15 cellular contexts compared by ENCODE assay signal in the genomic region with DNA sequence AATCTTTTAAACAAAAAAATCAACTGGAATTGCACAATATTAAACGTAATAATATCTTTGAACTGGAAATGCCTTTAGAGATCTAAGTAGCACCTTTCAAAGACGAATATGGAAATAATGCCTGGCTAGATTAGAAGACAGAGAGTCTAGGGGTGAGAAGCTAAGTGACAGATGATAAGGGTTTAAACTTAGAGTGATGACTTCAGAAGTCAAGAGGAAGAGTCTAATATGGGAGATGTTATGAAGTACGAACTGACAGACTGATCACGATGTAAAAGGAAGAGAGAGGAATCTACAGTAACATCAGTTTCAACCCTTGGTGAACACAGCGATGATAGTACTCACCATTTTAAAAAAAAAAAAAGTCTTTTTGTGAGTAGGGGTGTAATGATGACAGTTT. TPM values are rescaled to one million over a fixed set of nuclear protein-coding genes. Genes with fewer than 3 reads are reported as not detected.
DNase-seq lines count a peak whose midpoint lies in the region; ATAC-seq and TF ChIP-seq lines count a peak whose summit lies in the region.
"Had no signal": no experiment of that assay in that cellular context is flagged by ENCODE, and none has a peak within 500 bp of the region (broad histone marks: within the 10 kb centered on the region; RNA-seq: fewer than 3 reads in every experiment).

No MANE protein-coding gene starts in this region.

- intact Hi-C loops in left cardiac atrium (cut with DNase I): no loop called here
- intact Hi-C loops in left ventricle myocardium superior (cut with micrococcal nuclease): no loop called here
- intact Hi-C loops in natural killer cell (cut with micrococcal nuclease): no loop called here

- TF ChIP-seq CTCF in natural killer cell (IDR thresholded peaks at IDR 0.05): no peak

- peak; percentile 71 to 76 for ATAC-seq in left cardiac atrium
- no peak for ATAC-seq in left ventricle myocardium superior
- ATAC-seq in central memory CD8-positive, alpha-beta T cell (replicated peaks; ENCODE audit: extremely low read depth, poor library complexity, severe bottlenecking): peak; percentile 36
- no peak for ATAC-seq in natural killer cell
- ATAC-seq: CD8-positive, alpha-beta T cell had no signal

- H3K9ac ChIP-seq in BLaER1 treated with 17β-estradiol and CSF1 and Interleukin-3, amounts not matched to agents 10 nM and 100 nM: no peak overlapping the region
- H3K9ac ChIP-seq in Karpas-422 (ENCODE audit: low read length): no peak overlapping the region

- peaks cover 1% of the 10 kb centered on the region for H3K36me3 Mint-ChIP-seq in central memory CD8-positive, alpha-beta T cell (ENCODE audit: insufficient read depth)
- no peaks in the 10 kb centered on the region for H3K36me3 Mint-ChIP-seq in natural killer cell
- H3K36me3 Mint-ChIP-seq: CD4-positive, CD25-positive, alpha-beta regulatory T cell; CD8-positive, alpha-beta T cell had no signal

- no peak for DNase-seq in left cardiac atrium
- no peak for DNase-seq in left ventricle myocardium superior
- no peak for DNase-seq in Karpas-422
- DNase-seq in central memory CD8-positive, alpha-beta T cell (ENCODE audit: low spot score in 2 of 2): no peak
- no peak for DNase-seq in natural killer cell
- DNase-seq: Caco-2; CD4-positive, CD25-positive, alpha-beta regulatory T cell; CD8-positive, alpha-beta T cell; DMS153; DND-41; GOT3; HFFc6 had no signal

- H3K9me3 Mint-ChIP-seq in central memory CD8-positive, alpha-beta T cell: no peaks in the 10 kb centered on the region
- no peaks in the 10 kb centered on the region for H3K9me3 Mint-ChIP-seq in natural killer cell
- H3K9me3 Mint-ChIP-seq: CD4-positive, CD25-positive, alpha-beta regulatory T cell; CD8-positive, alpha-beta T cell; HFFc6 had no signal

- H3K4me3 Mint-ChIP-seq in central memory CD8-positive, alpha-beta T cell: peak overlapping the region; percentile 0
- H3K4me3 Mint-ChIP-seq in natural killer cell: no peak overlapping the region
- H3K4me3 Mint-ChIP-seq: CD4-positive, CD25-positive, alpha-beta regulatory T cell; CD8-positive, alpha-beta T cell; HFFc6 had no signal

- H2AFZ ChIP-seq in Karpas-422 (ENCODE audit: low read length): no peak overlapping the region

- H3K27me3 ChIP-seq in BLaER1 treated with 17β-estradiol and CSF1 and Interleukin-3, amounts not matched to agents 10 nM and 100 nM: no peaks in the 10 kb centered on the region
- H3K27me3 ChIP-seq in Karpas-422 (ENCODE audit: low read length): no peaks in the 10 kb centered on the region

- peak overlapping the region; percentile 32 for H3K27ac Mint-ChIP-seq in central memory CD8-positive, alpha-beta T cell (ENCODE audit: low read depth)
- no peak overlapping the region for H3K27ac Mint-ChIP-seq in natural killer cell
- H3K27ac Mint-ChIP-seq: CD4-positive, CD25-positive, alpha-beta regulatory T cell; CD8-positive, alpha-beta T cell; HFFc6 had no signal

- H4K20me1 ChIP-seq in BLaER1 treated with 17β-estradiol and CSF1 and Interleukin-3, amounts not matched to agents 10 nM and 100 nM: no peaks in the 10 kb centered on the region
- H4K20me1 ChIP-seq in Karpas-422 (ENCODE audit: insufficient read depth, low read depth, low read length): no peaks in the 10 kb centered on the region

- peaks cover 0 to 11% (median 0%) of the 10 kb centered on the region in 11 experiments; a peak in 3 of 22 replicates for H3K9me3 ChIP-seq in BLaER1 treated with 17β-estradiol and CSF1 and Interleukin-3, amounts not matched to agents 10 nM and 100 nM (replicated peaks in 1 of 11)
- no peaks in the 10 kb centered on the region for H3K9me3 ChIP-seq in Karpas-422 (ENCODE audit: low read length)
- H3K9me3 ChIP-seq: Caco-2, HAP-1 had no signal

- H3K4me1 ChIP-seq in BLaER1 treated with 17β-estradiol and CSF1 and Interleukin-3, amounts not matched to agents 10 nM and 100 nM: peaks cover 0 to 78% (median 49%) of the 10 kb centered on the region in 10 experiments; a peak in 16 of 20 replicates
- no peaks in the 10 kb centered on the region for H3K4me1 ChIP-seq in Karpas-422 (ENCODE audit: low read length)
- H3K4me1 ChIP-seq: Caco-2, HAP-1 had no signal

- H3K4me2 ChIP-seq in BLaER1 treated with 17β-estradiol and CSF1 and Interleukin-3, amounts not matched to agents 10 nM and 100 nM: peak overlapping the region in 6 of 11 experiments; percentile 8 to 65 (median 45); a peak in 10 of 22 replicates
- H3K4me2 ChIP-seq in Karpas-422 (ENCODE audit: low read depth, low read length, poor library complexity, severe bottlenecking): peak overlapping the region; percentile 17

- H3K79me2 ChIP-seq in Karpas-422 (ENCODE audit: low read length): no peaks in the 10 kb centered on the region

- H3K36me3 ChIP-seq in BLaER1 treated with 17β-estradiol and CSF1 and Interleukin-3, amounts not matched to agents 10 nM and 100 nM: no peaks in the 10 kb centered on the region
- H3K36me3 ChIP-seq in Karpas-422 (ENCODE audit: insufficient read depth, low read length): no peaks in the 10 kb centered on the region
- H3K36me3 ChIP-seq: HAP-1 had no signal

- no peaks in the 10 kb centered on the region for H3K27me3 Mint-ChIP-seq in central memory CD8-positive, alpha-beta T cell
- H3K27me3 Mint-ChIP-seq in natural killer cell (ENCODE audit: low read depth in 2 of 2): no peaks in the 10 kb centered on the region

- peaks cover 19% of the 10 kb centered on the region for H3K4me1 Mint-ChIP-seq in central memory CD8-positive, alpha-beta T cell
- H3K4me1 Mint-ChIP-seq in natural killer cell: peaks cover 6 to 8% of the 10 kb centered on the region in 2 donors

- H3K4me3 ChIP-seq in BLaER1 treated with 17β-estradiol and CSF1 and Interleukin-3, amounts not matched to agents 10 nM and 100 nM: no peak overlapping the region
- no peak overlapping the region for H3K4me3 ChIP-seq in Karpas-422 (ENCODE audit: low read length)
- H3K4me3 ChIP-seq: HAP-1 had no signal

- H3K9me2 ChIP-seq in Karpas-422 (replicated peaks; ENCODE audit: insufficient read depth, low read length): no peaks in the 10 kb centered on the region

- H3K27ac ChIP-seq in BLaER1 treated with 17β-estradiol and CSF1 and Interleukin-3, amounts not matched to agents 10 nM and 100 nM: peak overlapping the region in 6 of 11 experiments; percentile 26 to 46 (median 37); a peak in 7 of 22 replicates
- H3K27ac ChIP-seq in Karpas-422 (ENCODE audit: low read length): no peak overlapping the region
- H3K27ac ChIP-seq: C4-2B had no signal

RNA-seq across cellular contexts. Expression of gene HINT1, which starts 57.9 kb away (rescaled TPM):
- total RNA-seq in left cardiac atrium: 100 to 1,000 TPM; 142 to 172 TPM
- 187 TPM for total RNA-seq in left ventricle myocardium superior
- total RNA-seq in Karpas-422 (2014; rRNA removed; shearing (Covaris generic); ENCODE audit: low replicate concordance): 220 and 522 TPM in 2 replicates
- 100 to 1,000 TPM; 125 to 130 (median 129) TPM for total RNA-seq in natural killer cell

Comparison
In these comparisons a context has a peak if more than half of its experiments do, and no peak if none do; other contexts are left out.
1. ATAC-seq: peak in left cardiac atrium (2 of 2) and central memory CD8-positive, alpha-beta T cell (single experiment); none in left ventricle myocardium superior (single experiment) and natural killer cell (0 of 3).